In genomic region chr19:52296773-52297600, GRCh38 we compare ENCODE assay signal across 8 cellular contexts. TPM values are rescaled to one million over a fixed set of nuclear protein-coding genes. Genes with fewer than 3 reads are reported as not detected.
DNase-seq lines count a peak whose midpoint lies in the region; ATAC-seq lines count a peak whose summit lies in the region.

ZNF480 (plus strand) TSS chr19:52297169; CDS start chr19:52300413, 3,244 bp downstream.

- POLR2A ChIA-PET in naive thymus-derived CD8-positive, alpha-beta T cell (lab: Charles Lee) = interaction anchor here (1.1 kb wide), 1 partner anchor 101 kb away, joined by 3 read pairs; no protein-coding TSS in a partner anchor

- H3K4me1 Mint-ChIP-seq in activated T-helper 2 cell treated with anti-CD3 and anti-CD28 coated beads, Interferon-gamma antibody, Interleukin-2, Interleukin-4, amounts not matched to agents 10 μg/mL and 5 μg/mL and 100 μg/mL, durations not matched to agents 14 hours and 24 hours and 36 hours (ENCODE audit: low read depth) = peaks cover 14% of the 10 kb centered on the region
- H3K4me1 Mint-ChIP-seq in naive thymus-derived CD8-positive, alpha-beta T cell = peaks cover 14 to 28% (median 20%) of the 10 kb centered on the region in 4 donors
- peaks cover 20% of the 10 kb centered on the region for H3K4me1 Mint-ChIP-seq in stimulated activated effector memory CD8-positive, alpha-beta T cell treated with anti-CD3 and anti-CD28 coated beads, Interleukin-12 subunit alpha, Interleukin-12 subunit beta, amount 100 ng/mL, for 72 hours

- peak; percentile 63 for ATAC-seq in GM19395 (IDR thresholded peaks at IDR 0.05; ENCODE audit: unreplicated experiment)
- peak; percentile 90 to 95 for ATAC-seq in naive thymus-derived CD8-positive, alpha-beta T cell
- ATAC-seq in stimulated activated effector memory CD8-positive, alpha-beta T cell treated with anti-CD3 and anti-CD28 coated beads, Interleukin-12 subunit alpha, Interleukin-12 subunit beta, amount 100 ng/mL, for 72 hours = peak; percentile 92

- peaks cover 58% of the 10 kb centered on the region for H3K9me3 Mint-ChIP-seq in activated T-helper 2 cell treated with anti-CD3 and anti-CD28 coated beads, Interferon-gamma antibody, Interleukin-2, Interleukin-4, amounts not matched to agents 10 μg/mL and 5 μg/mL and 100 μg/mL, durations not matched to agents 14 hours and 24 hours and 36 hours
- H3K9me3 Mint-ChIP-seq in naive thymus-derived CD8-positive, alpha-beta T cell = peaks cover 13 to 87% (median 35%) of the 10 kb centered on the region in 9 donors
- peaks cover 13% of the 10 kb centered on the region for H3K9me3 Mint-ChIP-seq in stimulated activated effector memory CD8-positive, alpha-beta T cell treated with anti-CD3 and anti-CD28 coated beads, Interleukin-12 subunit alpha, Interleukin-12 subunit beta, amount 100 ng/mL, for 72 hours

- H3K27me3 Mint-ChIP-seq in activated T-helper 2 cell treated with anti-CD3 and anti-CD28 coated beads, Interferon-gamma antibody, Interleukin-2, Interleukin-4, amounts not matched to agents 10 μg/mL and 5 μg/mL and 100 μg/mL, durations not matched to agents 14 hours and 24 hours and 36 hours (ENCODE audit: low read depth) = peaks cover 2% of the 10 kb centered on the region
- no peaks in the 10 kb centered on the region for H3K27me3 Mint-ChIP-seq in naive thymus-derived CD8-positive, alpha-beta T cell

- peak; percentile 84 for DNase-seq in Ammon's horn (ENCODE audit: low spot score)
- peak; percentile 74 for DNase-seq in LHCN-M2 (ENCODE audit: low read depth)
- DNase-seq in RPMI8226 = peak; percentile 87
- DNase-seq in activated T-helper 2 cell treated with anti-CD3 and anti-CD28 coated beads, Interferon-gamma antibody, Interleukin-2, Interleukin-4, amounts not matched to agents 10 μg/mL and 5 μg/mL and 100 μg/mL, durations not matched to agents 14 hours and 24 hours and 36 hours (ENCODE audit: low spot score) = peak; percentile 74
- peak; percentile 71 for DNase-seq in fibroblast of peridontal ligament (ENCODE audit: extremely low read depth)
- DNase-seq in naive thymus-derived CD8-positive, alpha-beta T cell = peak; percentile 70 to 94 (median 87)
- peak; percentile 61 to 84 for DNase-seq in stimulated activated effector memory CD8-positive, alpha-beta T cell treated with anti-CD3 and anti-CD28 coated beads, Interleukin-12 subunit alpha, Interleukin-12 subunit beta, amount 100 ng/mL, for 72 hours (ENCODE audit: low spot score in 2 of 2)

- intact Hi-C loops in activated T-helper 2 cell treated with anti-CD3 and anti-CD28 coated beads, Interferon-gamma antibody, Interleukin-2, Interleukin-4, amounts not matched to agents 10 μg/mL and 5 μg/mL and 100 μg/mL, durations not matched to agents 14 hours and 24 hours and 36 hours (cut with micrococcal nuclease) = loop anchor here (1.0 kb wide), 2 partner anchors 28 to 341 kb away; partner anchors contain the start of genes ZNF766 and ZNF83

- H3K27ac Mint-ChIP-seq in activated T-helper 2 cell treated with anti-CD3 and anti-CD28 coated beads, Interferon-gamma antibody, Interleukin-2, Interleukin-4, amounts not matched to agents 10 μg/mL and 5 μg/mL and 100 μg/mL, durations not matched to agents 14 hours and 24 hours and 36 hours = peak within 1 kb of the TSS; percentile 94
- peak within 1 kb of the TSS; percentile 94 to 99 (median 98) for H3K27ac Mint-ChIP-seq in naive thymus-derived CD8-positive, alpha-beta T cell
- peak within 1 kb of the TSS; percentile 100 for H3K27ac Mint-ChIP-seq in stimulated activated effector memory CD8-positive, alpha-beta T cell treated with anti-CD3 and anti-CD28 coated beads, Interleukin-12 subunit alpha, Interleukin-12 subunit beta, amount 100 ng/mL, for 72 hours

- peak within 1 kb of the TSS; percentile 89 for H3K4me3 Mint-ChIP-seq in activated T-helper 2 cell treated with anti-CD3 and anti-CD28 coated beads, Interferon-gamma antibody, Interleukin-2, Interleukin-4, amounts not matched to agents 10 μg/mL and 5 μg/mL and 100 μg/mL, durations not matched to agents 14 hours and 24 hours and 36 hours (ENCODE audit: low read depth)
- H3K4me3 Mint-ChIP-seq in naive thymus-derived CD8-positive, alpha-beta T cell = peak within 1 kb of the TSS; percentile 86 to 98 (median 97)
- H3K4me3 Mint-ChIP-seq in stimulated activated effector memory CD8-positive, alpha-beta T cell treated with anti-CD3 and anti-CD28 coated beads, Interleukin-12 subunit alpha, Interleukin-12 subunit beta, amount 100 ng/mL, for 72 hours = peak within 1 kb of the TSS; percentile 82

- H3K36me3 Mint-ChIP-seq in activated T-helper 2 cell treated with anti-CD3 and anti-CD28 coated beads, Interferon-gamma antibody, Interleukin-2, Interleukin-4, amounts not matched to agents 10 μg/mL and 5 μg/mL and 100 μg/mL, durations not matched to agents 14 hours and 24 hours and 36 hours (ENCODE audit: low read depth) = peaks cover 73% of the 10 kb centered on the region
- peaks cover 51 to 67% (median 56%) of the 10 kb centered on the region in 3 donors for H3K36me3 Mint-ChIP-seq in naive thymus-derived CD8-positive, alpha-beta T cell
- peaks cover 66% of the 10 kb centered on the region for H3K36me3 Mint-ChIP-seq in stimulated activated effector memory CD8-positive, alpha-beta T cell treated with anti-CD3 and anti-CD28 coated beads, Interleukin-12 subunit alpha, Interleukin-12 subunit beta, amount 100 ng/mL, for 72 hours

RNA-seq across cellular contexts. Expression of gene ZNF480, which starts in this region (rescaled TPM):
- 8.1 and 11.9 TPM in 2 replicates for total RNA-seq in LHCN-M2 (2014; rRNA removed)
- polyA plus RNA-seq in LHCN-M2 (2012) = 9.7 TPM
- 3.2 and 3.6 TPM in 2 replicates for total RNA-seq in activated T-helper 2 cell treated with anti-CD3 and anti-CD28 coated beads, Interferon-gamma antibody, Interleukin-2, Interleukin-4, amounts not matched to agents 10 μg/mL and 5 μg/mL and 100 μg/mL, durations not matched to agents 14 hours and 24 hours and 36 hours
- total RNA-seq in naive thymus-derived CD8-positive, alpha-beta T cell = 10 to 100 TPM; 27.3 to 28.2 TPM
- polyA plus RNA-seq in naive thymus-derived CD8-positive, alpha-beta T cell = 10 to 100 TPM; 22.6 to 30.2 (median 29.1) TPM

Comparison
In these comparisons a context has a peak if more than half of its experiments do, and no peak if none do; other contexts are left out.
1. Peak in every context shown above with its lines: DNase-seq and ATAC-seq.